In genomic region chr7:100567751-100568175, GRCh38 we compare ENCODE assay signal across 1 cellular context.
TF ChIP-seq lines count a peak whose summit lies in the region.

No MANE protein-coding gene starts in this region.

TF ChIP-seq in HEK293, 187 proteins besides CTCF, POLR2A, EP300 and RAD21:
- no peak for TF ChIP-seq PRDM10 (tag by site-specific recombination; IDR thresholded peaks at IDR 0.05)
- TF ChIP-seq ZNF341 (tag by site-specific recombination; IDR thresholded peaks at IDR 0.05; ENCODE audit: low read depth), result peak; percentile 45; the same call in 1 of the 2 replicates
